Comparison of ENCODE assay signal across 31 cellular contexts in the genomic region with DNA sequence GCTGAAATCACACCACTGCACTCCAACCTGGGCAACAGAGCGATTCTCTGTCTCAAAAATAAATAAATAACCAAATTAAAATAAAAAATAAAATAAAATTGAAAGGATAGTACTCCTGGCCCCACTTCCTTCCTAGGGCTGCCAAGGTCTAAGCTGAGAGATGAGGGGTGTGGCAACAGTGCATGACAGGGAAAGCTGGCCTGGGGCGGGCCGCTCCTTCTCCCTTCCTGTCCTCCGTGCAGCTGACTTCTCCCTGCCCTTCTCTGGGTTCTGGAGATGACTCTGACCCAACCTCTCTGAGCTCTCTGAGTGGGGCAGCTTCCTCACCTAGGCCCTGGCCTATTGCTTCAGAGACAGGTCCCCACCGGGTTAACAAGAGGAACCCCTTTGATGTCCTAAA. TPM values are rescaled to one million over a fixed set of nuclear protein-coding genes. Genes with fewer than 3 reads are reported as not detected.
DNase-seq lines count a peak whose midpoint lies in the region; ATAC-seq, FAIRE-seq and TF ChIP-seq lines count a peak whose summit lies in the region.
"Had no signal": no experiment of that assay in that cellular context is flagged by ENCODE, and none has a peak within 500 bp of the region (broad histone marks: within the 10 kb centered on the region; RNA-seq: fewer than 3 reads in every experiment).

No MANE protein-coding gene starts in this region.

- no peak overlapping the region for H3K9ac ChIP-seq in HepG2 (ENCODE audit: insufficient read depth, low read depth, low read length)
- H3K9ac ChIP-seq in neural progenitor cell, result no peak overlapping the region
- H3K9ac ChIP-seq in Karpas-422 (ENCODE audit: low read length), result no peak overlapping the region

- DNase-seq in right lobe of liver (no peak), HepG2 (ENCODE audit: low spot score) (no peak), SKM-1 treated with dmso at 0.1 percent for 144 hours (lab: John Stamatoyannopoulos, UW; ENCODE audit: unreplicated experiment) (peak; percentile 74), left lung (peak in 1 of 2 donors; percentile 79), neural progenitor cell (ENCODE audit: low spot score) (no peak), prostate gland (ENCODE audit: low spot score) (no peak), Karpas-422 (no peak), NCI-H526 (lab: John Stamatoyannopoulos, UW) (no peak)
- DNase-seq: activated CD4-positive, alpha-beta memory T cell treated with anti-CD3 and anti-CD28 coated beads for 36 hours; activated naive CD8-positive, alpha-beta T cell treated with anti-CD3 and anti-CD28 coated beads for 36 hours; dorsolateral prefrontal cortex; left cardiac atrium; NCI-H1105 treated with DMSO at 0.1 percent for 48 hours; NCI-H2029; NCI-H2227 treated with DMSO at 0.1 percent for 48 hours; NCI-H748 treated with DMSO at 0.1 percent for 48 hours; SHP77 treated with DMSO at 0.1 percent for 48 hours; sigmoid colon; T-helper 1 cell; trophoblast cell had no signal

- peak; percentile 43 to 59 (median 49) for ATAC-seq in right lobe of liver
- no peak for ATAC-seq in HepG2
- ATAC-seq in left lung, result peak; percentile 64
- ATAC-seq: A549; activated CD4-positive, CD25-positive, alpha-beta regulatory T cell treated with anti-CD3 and anti-CD28 coated beads, Interleukin-2, amount 50 U/mL, for 24 hours; GM23338; naive thymus-derived CD8-positive, alpha-beta T cell had no signal

- H2AFZ ChIP-seq in HepG2 (ENCODE audit: low read length), result no peak overlapping the region
- H2AFZ ChIP-seq in neural progenitor cell (replicated peaks), result no peak overlapping the region
- no peak overlapping the region for H2AFZ ChIP-seq in Karpas-422 (ENCODE audit: low read length)
- H2AFZ ChIP-seq: GM23338 had no signal

- 59% methylated on average over 3 of the region's 5 CpGs for WGBS in right lobe of liver (ENCODE audit: insufficient coverage, low coverage, low lambda C conversion rate, missing lambda C conversion rate)
- 12% methylated on average over 4 of the region's 5 CpGs for WGBS in HepG2 (ENCODE audit: low lambda C conversion rate)
- WGBS in prostate gland, result 57% methylated on average over 5 of the region's 5 CpGs

- H3K79me2 ChIP-seq in HepG2 (ENCODE audit: insufficient read depth, low read length), result no peaks in the 10 kb centered on the region
- no peaks in the 10 kb centered on the region for H3K79me2 ChIP-seq in neural progenitor cell (ENCODE audit: low read depth)
- no peaks in the 10 kb centered on the region for H3K79me2 ChIP-seq in Karpas-422 (ENCODE audit: low read length)

- intact Hi-C loops in right lobe of liver (cut with DNase I) (no loop called here), HepG2 (cut with micrococcal nuclease; ENCODE audit: unreplicated experiment) (no loop called here), left lung (cut with DNase I) (no loop called here), prostate gland (cut with DNase I) (no loop called here)

- TF ChIP-seq POLR2A in right lobe of liver (IDR thresholded peaks at IDR 0.05) (no peak), HepG2 (IDR thresholded peaks at IDR 0.05; ENCODE audit: insufficient read depth in 1 of 2, low read depth in 2 of 2, low read length in 2 of 2) (no peak), prostate gland (IDR thresholded peaks at IDR 0.05) (no peak)

- no peak overlapping the region for H3K4me3 ChIP-seq in right lobe of liver
- no peak overlapping the region for H3K4me3 ChIP-seq in HepG2 (replicated peaks in 1 of 3; ENCODE audit: insufficient read depth in 1 of 3, low read depth in 2 of 3, low read length in 3 of 3)
- no peak overlapping the region for H3K4me3 ChIP-seq in left lung
- no peak overlapping the region for H3K4me3 ChIP-seq in neural progenitor cell
- H3K4me3 ChIP-seq in prostate gland, result no peak overlapping the region
- H3K4me3 ChIP-seq in Karpas-422 (ENCODE audit: low read length), result no peak overlapping the region
- H3K4me3 ChIP-seq: A549, dorsolateral prefrontal cortex, GM23338, heart left ventricle, pancreas, sigmoid colon had no signal

- H3K9me2 ChIP-seq in Karpas-422 (replicated peaks; ENCODE audit: insufficient read depth, low read length), result no peaks in the 10 kb centered on the region

- H3F3A ChIP-seq in neural progenitor cell (ENCODE audit: low read depth), result peaks cover 15% of the 10 kb centered on the region

- TF ChIP-seq CTCF in right lobe of liver (IDR thresholded peaks at IDR 0.05), result no peak
- TF ChIP-seq CTCF in HepG2 (CRISPR knock-in tag; IDR thresholded peaks at IDR 0.05), result no peak
- TF ChIP-seq CTCF in left lung (IDR thresholded peaks at IDR 0.05), result no peak
- TF ChIP-seq CTCF in neural progenitor cell (IDR thresholded peaks at IDR 0.05), result no peak
- TF ChIP-seq CTCF in prostate gland (IDR thresholded peaks at IDR 0.05), result no peak

- H4K20me1 ChIP-seq in HepG2 (ENCODE audit: insufficient read depth, low read length) (no peaks in the 10 kb centered on the region), neural progenitor cell (ENCODE audit: low read depth) (no peaks in the 10 kb centered on the region), Karpas-422 (ENCODE audit: insufficient read depth, low read depth, low read length) (no peaks in the 10 kb centered on the region)

- H3K27ac ChIP-seq in right lobe of liver, result no peak overlapping the region
- no peak overlapping the region for H3K27ac ChIP-seq in HepG2 (ENCODE audit: extremely low read length, insufficient read depth, low read length)
- peak overlapping the region in 1 of 2 donors; percentile 77 for H3K27ac ChIP-seq in left lung
- no peak overlapping the region for H3K27ac ChIP-seq in neural progenitor cell
- no peak overlapping the region for H3K27ac ChIP-seq in prostate gland
- no peak overlapping the region for H3K27ac ChIP-seq in Karpas-422 (ENCODE audit: low read length)
- H3K27ac ChIP-seq: A549, dorsolateral prefrontal cortex, pancreas, sigmoid colon had no signal

- TF ChIP-seq RAD21 in HepG2 (CRISPR knock-in tag; IDR thresholded peaks at IDR 0.05), result no peak

- no peak overlapping the region for H3K4me2 ChIP-seq in HepG2 (ENCODE audit: low read depth, low read length)
- H3K4me2 ChIP-seq in neural progenitor cell, result no peak overlapping the region
- no peak overlapping the region for H3K4me2 ChIP-seq in Karpas-422 (ENCODE audit: low read depth, low read length, poor library complexity, severe bottlenecking)
- H3K4me2 ChIP-seq: A549, GM23338 had no signal

- TF ChIP-seq EP300 in HepG2 (IDR thresholded peaks at IDR 0.05; ENCODE audit: low read depth in 2 of 2, low read length in 2 of 2), result no peak
- TF ChIP-seq EP300 in HepG2 (CRISPR knock-in tag; IDR thresholded peaks at IDR 0.05; ENCODE audit: borderline replicate concordance), result no peak

- FAIRE-seq in HepG2 (lab: Jason Lieb, UNC), result no peak
- FAIRE-seq: A549, astrocyte, GM18507, pancreas, TTC549 had no signal

- H3K4me3 Mint-ChIP-seq in neural progenitor cell, result no peak overlapping the region
- H3K4me3 Mint-ChIP-seq: activated CD4-positive, alpha-beta memory T cell treated with anti-CD3 and anti-CD28 coated beads for 36 hours; activated naive CD8-positive, alpha-beta T cell treated with anti-CD3 and anti-CD28 coated beads for 36 hours; B cell; central memory CD8-positive, alpha-beta T cell; GM23338; naive thymus-derived CD8-positive, alpha-beta T cell had no signal

- BruUV-seq in HepG2 (replicated peaks; lab: Mats Ljungman, UMichigan), result no TSS peak

- no peaks in the 10 kb centered on the region for H3K9me3 Mint-ChIP-seq in neural progenitor cell
- H3K9me3 Mint-ChIP-seq: activated CD4-positive, alpha-beta memory T cell treated with anti-CD3 and anti-CD28 coated beads for 36 hours; activated naive CD8-positive, alpha-beta T cell treated with anti-CD3 and anti-CD28 coated beads for 36 hours; central memory CD8-positive, alpha-beta T cell; GM23338; naive thymus-derived CD8-positive, alpha-beta T cell had no signal

- H3K27ac Mint-ChIP-seq in neural progenitor cell, result no peak overlapping the region
- H3K27ac Mint-ChIP-seq: activated CD4-positive, alpha-beta memory T cell treated with anti-CD3 and anti-CD28 coated beads for 36 hours; activated naive CD8-positive, alpha-beta T cell treated with anti-CD3 and anti-CD28 coated beads for 36 hours; GM23338 had no signal

- H3K27me3 ChIP-seq in right lobe of liver (no peaks in the 10 kb centered on the region), HepG2 (ENCODE audit: control insufficient read depth in 1 of 2, insufficient read depth in 2 of 2, low read length in 2 of 2) (peaks cover 2 to 40% of the 10 kb centered on the region in 2 experiments), left lung (no peaks in the 10 kb centered on the region), neural progenitor cell (no peaks in the 10 kb centered on the region), prostate gland (replicated peaks; ENCODE audit: insufficient read depth) (no peaks in the 10 kb centered on the region), Karpas-422 (ENCODE audit: low read length) (no peaks in the 10 kb centered on the region)
- H3K27me3 ChIP-seq: dorsolateral prefrontal cortex, heart left ventricle, pancreas, sigmoid colon had no signal

- POLR2A ChIA-PET in HepG2 (lab: Yijun Ruan, JAX), result interaction anchor here (1.6 to 2.3 kb wide), 2 partner anchors 10 to 12 kb away, joined by 5 to 8 read pairs; partner anchors contain the start of gene GRN

- CTCF ChIA-PET in HepG2 (lab: Yijun Ruan, JAX; ENCODE audit: low intra/inter-chr PET ratio, low total read pairs), result no interaction called here

- no peaks in the 10 kb centered on the region for H3K36me3 ChIP-seq in right lobe of liver
- H3K36me3 ChIP-seq in HepG2 (replicated peaks in 1 of 2; ENCODE audit: control insufficient read depth in 1 of 2, insufficient read depth in 2 of 2, low read length in 2 of 2), result no peaks in the 10 kb centered on the region
- H3K36me3 ChIP-seq in left lung, result no peaks in the 10 kb centered on the region
- no peaks in the 10 kb centered on the region for H3K36me3 ChIP-seq in neural progenitor cell
- H3K36me3 ChIP-seq in prostate gland, result no peaks in the 10 kb centered on the region
- no peaks in the 10 kb centered on the region for H3K36me3 ChIP-seq in Karpas-422 (ENCODE audit: insufficient read depth, low read length)
- H3K36me3 ChIP-seq: heart left ventricle, pancreas, sigmoid colon had no signal

- peaks cover 4% of the 10 kb centered on the region for H3K27me3 Mint-ChIP-seq in neural progenitor cell (ENCODE audit: insufficient read depth, low read depth)
- H3K27me3 Mint-ChIP-seq: activated CD4-positive, alpha-beta memory T cell treated with anti-CD3 and anti-CD28 coated beads for 36 hours; activated naive CD8-positive, alpha-beta T cell treated with anti-CD3 and anti-CD28 coated beads for 36 hours; B cell had no signal

- H3K36me3 Mint-ChIP-seq in neural progenitor cell, result no peaks in the 10 kb centered on the region
- H3K36me3 Mint-ChIP-seq: activated CD4-positive, alpha-beta memory T cell treated with anti-CD3 and anti-CD28 coated beads for 36 hours; activated naive CD8-positive, alpha-beta T cell treated with anti-CD3 and anti-CD28 coated beads for 36 hours; naive thymus-derived CD8-positive, alpha-beta T cell had no signal

- H3K4me1 ChIP-seq in right lobe of liver (peaks cover 0 to 7% (median 0%) of the 10 kb centered on the region in 4 donors), HepG2 (ENCODE audit: insufficient read depth, low read length) (peaks cover 35% of the 10 kb centered on the region), left lung (peaks cover 0 to 55% of the 10 kb centered on the region in 2 donors), neural progenitor cell (no peaks in the 10 kb centered on the region), prostate gland (replicated peaks) (no peaks in the 10 kb centered on the region), Karpas-422 (ENCODE audit: low read length) (peaks cover 26% of the 10 kb centered on the region)

- peaks cover 10% of the 10 kb centered on the region for H3K4me1 Mint-ChIP-seq in neural progenitor cell

- H3K9me3 ChIP-seq in right lobe of liver, result no peaks in the 10 kb centered on the region
- no peaks in the 10 kb centered on the region for H3K9me3 ChIP-seq in HepG2 (ENCODE audit: low read length)
- no peaks in the 10 kb centered on the region for H3K9me3 ChIP-seq in left lung
- H3K9me3 ChIP-seq in neural progenitor cell (ENCODE audit: low read depth), result no peaks in the 10 kb centered on the region
- H3K9me3 ChIP-seq in prostate gland, result no peaks in the 10 kb centered on the region
- H3K9me3 ChIP-seq in Karpas-422 (ENCODE audit: low read length), result no peaks in the 10 kb centered on the region
- H3K9me3 ChIP-seq: A549, heart left ventricle, pancreas, sigmoid colon had no signal

- in situ Hi-C loops in HepG2 (cut with HindIII; ENCODE audit: extremely low pct_ligation_motif_present, low pct_unique_long_range_greater_than_20kb), result no loop called here

RNA-seq across cellular contexts. Expression of gene SLC25A39, which starts 8.7 kb away (rescaled TPM):
- total RNA-seq in right lobe of liver, result 100 to 1,000 TPM in 2 of 6 experiments, 10 to 100 TPM in 4; 56.3 to 111 (median 64.6) TPM
- total RNA-seq in HepG2 (2016; rRNA removed; fragmentation: Illumina TruSeq; extraction: Trizol), result 119 and 151 TPM in 2 replicates
- 410 and 476 TPM in 2 replicates for total RNA-seq in HepG2 (2016; cell fraction: cytosol; rRNA removed; fragmentation: Illumina TruSeq; extraction: Trizol; ENCODE audit: low read depth)
- total RNA-seq in HepG2 (2016; cell fraction: insoluble cytoplasmic fraction; rRNA removed; fragmentation: Illumina TruSeq; extraction: Trizol), result 99.0 and 156 TPM in 2 replicates
- 478 and 550 TPM in 2 replicates for total RNA-seq in HepG2 (2016; cell fraction: membrane; rRNA removed; fragmentation: Illumina TruSeq; extraction: Trizol)
- total RNA-seq in HepG2 (2016; cell fraction: nucleus; rRNA removed; fragmentation: Illumina TruSeq; extraction: Trizol), result 88.4 and 102 TPM in 2 replicates
- polyA plus RNA-seq in HepG2 (2011; rRNA removed), result 144 and 164 TPM in 2 replicates
- polyA plus RNA-seq in HepG2 (2011; cell fraction: cytosol; rRNA removed), result 120 and 173 TPM in 2 replicates
- 432 and 489 TPM in 2 replicates for polyA plus RNA-seq in HepG2 (2011; cell fraction: nucleus; rRNA removed)
- polyA plus RNA-seq in HepG2 (2012), result 90.6 and 129 TPM in 2 replicates
- polyA plus RNA-seq in HepG2 (2016; cell fraction: cytosol; fragmentation: Illumina TruSeq; extraction: Trizol; ENCODE audit: low read depth), result 809 and 889 TPM in 2 replicates
- polyA plus RNA-seq in HepG2 (2016; cell fraction: insoluble cytoplasmic fraction; fragmentation: Illumina TruSeq; extraction: Trizol; ENCODE audit: low read depth), result 161 and 204 TPM in 2 replicates
- polyA plus RNA-seq in HepG2 (2016; cell fraction: membrane; fragmentation: Illumina TruSeq; extraction: Trizol; ENCODE audit: low read depth), result 764 and 806 TPM in 2 replicates
- polyA plus RNA-seq in HepG2 (2016; cell fraction: nucleus; fragmentation: Illumina TruSeq; extraction: Trizol; ENCODE audit: insufficient read depth, low read depth), result 299 and 303 TPM in 2 replicates
- 136 and 157 TPM in 2 replicates for polyA minus RNA-seq in HepG2 (2011; rRNA and poly(A)+ RNA removed; ENCODE audit: low replicate concordance)
- polyA minus RNA-seq in HepG2 (2011; cell fraction: cytosol; rRNA and poly(A)+ RNA removed), result 35.4 and 57.5 TPM in 2 replicates
- 45.3 and 47.1 TPM in 2 replicates for polyA minus RNA-seq in HepG2 (2011; cell fraction: nucleus; rRNA and poly(A)+ RNA removed)
- 100 to 1,000 TPM; 120 to 121 TPM for total RNA-seq in left lung
- 61.2 and 146 TPM in 2 replicates for total RNA-seq in neural progenitor cell (ENCODE audit: low replicate concordance)
- 100 to 1,000 TPM; 116 to 132 TPM for total RNA-seq in prostate gland
- total RNA-seq in Karpas-422 (2014; rRNA removed; shearing (Covaris generic); ENCODE audit: low replicate concordance), result 78.7 and 163 TPM in 2 replicates

RNA-seq across cellular contexts. Expression of gene GRN, which starts 11.7 kb away (rescaled TPM):
- total RNA-seq in right lobe of liver (100 to 1,000 TPM in 5 of 6 experiments, 10 to 100 TPM in 1; 84.5 to 230 (median 150) TPM), HepG2 (2016; rRNA removed; fragmentation: Illumina TruSeq; extraction: Trizol) (41.2 and 86.6 TPM in 2 replicates), left lung (100 to 1,000 TPM; 563 to 616 TPM), neural progenitor cell (ENCODE audit: low replicate concordance) (28.2 and 98.6 TPM in 2 replicates), prostate gland (100 to 1,000 TPM; 319 to 404 TPM)
- 14.7 and 16.4 TPM in 2 replicates for total RNA-seq in HepG2 (2016; cell fraction: cytosol; rRNA removed; fragmentation: Illumina TruSeq; extraction: Trizol; ENCODE audit: low read depth)
- 36.4 and 95.6 TPM in 2 replicates for total RNA-seq in HepG2 (2016; cell fraction: insoluble cytoplasmic fraction; rRNA removed; fragmentation: Illumina TruSeq; extraction: Trizol)
- 24.9 and 32.7 TPM in 2 replicates for total RNA-seq in HepG2 (2016; cell fraction: membrane; rRNA removed; fragmentation: Illumina TruSeq; extraction: Trizol)
- total RNA-seq in HepG2 (2016; cell fraction: nucleus; rRNA removed; fragmentation: Illumina TruSeq; extraction: Trizol), result 81.7 and 101 TPM in 2 replicates
- polyA plus RNA-seq in HepG2 (2011; rRNA removed), result 143 and 195 TPM in 2 replicates
- polyA plus RNA-seq in HepG2 (2011; cell fraction: cytosol; rRNA removed), result 82.9 and 130 TPM in 2 replicates
- polyA plus RNA-seq in HepG2 (2011; cell fraction: nucleus; rRNA removed), result 653 and 705 TPM in 2 replicates
- 166 and 219 TPM in 2 replicates for polyA plus RNA-seq in HepG2 (2012)
- 23.3 and 23.7 TPM in 2 replicates for polyA plus RNA-seq in HepG2 (2016; cell fraction: cytosol; fragmentation: Illumina TruSeq; extraction: Trizol; ENCODE audit: low read depth)
- polyA plus RNA-seq in HepG2 (2016; cell fraction: insoluble cytoplasmic fraction; fragmentation: Illumina TruSeq; extraction: Trizol; ENCODE audit: low read depth), result 50.3 and 62.4 TPM in 2 replicates
- polyA plus RNA-seq in HepG2 (2016; cell fraction: membrane; fragmentation: Illumina TruSeq; extraction: Trizol; ENCODE audit: low read depth), result 32.0 and 32.7 TPM in 2 replicates
- polyA plus RNA-seq in HepG2 (2016; cell fraction: nucleus; fragmentation: Illumina TruSeq; extraction: Trizol; ENCODE audit: insufficient read depth, low read depth), result 211 and 219 TPM in 2 replicates
- polyA minus RNA-seq in HepG2 (2011; rRNA and poly(A)+ RNA removed; ENCODE audit: low replicate concordance), result 65.4 and 170 TPM in 2 replicates
- 146 and 172 TPM in 2 replicates for polyA minus RNA-seq in HepG2 (2011; cell fraction: cytosol; rRNA and poly(A)+ RNA removed)
- 48.2 and 74.1 TPM in 2 replicates for polyA minus RNA-seq in HepG2 (2011; cell fraction: nucleus; rRNA and poly(A)+ RNA removed)
- total RNA-seq in Karpas-422 (2014; rRNA removed; shearing (Covaris generic); ENCODE audit: low replicate concordance), result 194 and 327 TPM in 2 replicates

RNA-seq across cellular contexts. Expression of gene RUNDC3A, which starts 25.0 kb away (rescaled TPM):
- total RNA-seq in right lobe of liver (under 1 TPM in 2 of 6 experiments, not detected in 4; 0.12 to 0.75 TPM), HepG2 (2016; rRNA removed; fragmentation: Illumina TruSeq; extraction: Trizol) (not detected in 2 replicates), left lung (under 1 TPM; 0.08 to 0.38 TPM), neural progenitor cell (ENCODE audit: low replicate concordance) (0.09 and 0.58 TPM in 2 replicates), prostate gland (1 to 10 TPM in 1 of 2 donors, under 1 TPM in 1; 0.68 to 2.9 TPM)
- total RNA-seq in HepG2 (2016; cell fraction: cytosol; rRNA removed; fragmentation: Illumina TruSeq; extraction: Trizol; ENCODE audit: low read depth), result not detected in 2 replicates
- 0.04 TPM in 1 of 2 replicates, not detected in the other for total RNA-seq in HepG2 (2016; cell fraction: insoluble cytoplasmic fraction; rRNA removed; fragmentation: Illumina TruSeq; extraction: Trizol)
- 0.31 TPM in 1 of 2 replicates, not detected in the other for total RNA-seq in HepG2 (2016; cell fraction: membrane; rRNA removed; fragmentation: Illumina TruSeq; extraction: Trizol)
- total RNA-seq in HepG2 (2016; cell fraction: nucleus; rRNA removed; fragmentation: Illumina TruSeq; extraction: Trizol), result not detected in 2 replicates
- 0.25 and 0.33 TPM in 2 replicates for polyA plus RNA-seq in HepG2 (2011; rRNA removed)
- polyA plus RNA-seq in HepG2 (2011; cell fraction: cytosol; rRNA removed), result 0.32 and 0.42 TPM in 2 replicates
- 0.97 and 1.1 TPM in 2 replicates for polyA plus RNA-seq in HepG2 (2011; cell fraction: nucleus; rRNA removed)
- polyA plus RNA-seq in HepG2 (2012), result 0.11 and 0.43 TPM in 2 replicates
- 0.18 TPM in 2 replicates for polyA plus RNA-seq in HepG2 (2016; cell fraction: cytosol; fragmentation: Illumina TruSeq; extraction: Trizol; ENCODE audit: low read depth)
- 0.21 and 0.33 TPM in 2 replicates for polyA plus RNA-seq in HepG2 (2016; cell fraction: insoluble cytoplasmic fraction; fragmentation: Illumina TruSeq; extraction: Trizol; ENCODE audit: low read depth)
- 0.07 TPM in 1 of 2 replicates, not detected in the other for polyA plus RNA-seq in HepG2 (2016; cell fraction: membrane; fragmentation: Illumina TruSeq; extraction: Trizol; ENCODE audit: low read depth)
- polyA plus RNA-seq in HepG2 (2016; cell fraction: nucleus; fragmentation: Illumina TruSeq; extraction: Trizol; ENCODE audit: insufficient read depth, low read depth), result 0.33 TPM in 1 of 2 replicates, not detected in the other
- 0.48 TPM in 1 of 2 replicates, not detected in the other for polyA minus RNA-seq in HepG2 (2011; rRNA and poly(A)+ RNA removed; ENCODE audit: low replicate concordance)
- polyA minus RNA-seq in HepG2 (2011; cell fraction: cytosol; rRNA and poly(A)+ RNA removed), result not detected in 2 replicates
- polyA minus RNA-seq in HepG2 (2011; cell fraction: nucleus; rRNA and poly(A)+ RNA removed), result 0.50 TPM in 1 of 2 replicates, not detected in the other
- total RNA-seq in Karpas-422 (2014; rRNA removed; shearing (Covaris generic); ENCODE audit: low replicate concordance), result 1.5 and 2.3 TPM in 2 replicates
- total RNA-seq: activated CD4-positive, alpha-beta memory T cell treated with anti-CD3 and anti-CD28 coated beads for 36 hours; B cell; naive thymus-derived CD8-positive, alpha-beta T cell had no signal
- polyA plus RNA-seq: naive thymus-derived CD8-positive, alpha-beta T cell had no signal

RNA-seq across cellular contexts. Expression of gene FAM171A2, which starts 30.3 kb away (rescaled TPM):
- total RNA-seq in right lobe of liver (under 1 TPM; 0.16 to 0.68 (median 0.39) TPM), HepG2 (2016; rRNA removed; fragmentation: Illumina TruSeq; extraction: Trizol) (1.0 and 1.8 TPM in 2 replicates), left lung (1 to 10 TPM; 1.4 to 4.3 TPM), neural progenitor cell (ENCODE audit: low replicate concordance) (18.1 and 68.1 TPM in 2 replicates), prostate gland (1 to 10 TPM; 1.8 to 6.1 TPM)
- total RNA-seq in HepG2 (2016; cell fraction: cytosol; rRNA removed; fragmentation: Illumina TruSeq; extraction: Trizol; ENCODE audit: low read depth), result 0.44 and 1.2 TPM in 2 replicates
- 0.97 and 2.0 TPM in 2 replicates for total RNA-seq in HepG2 (2016; cell fraction: insoluble cytoplasmic fraction; rRNA removed; fragmentation: Illumina TruSeq; extraction: Trizol)
- 1.4 and 2.0 TPM in 2 replicates for total RNA-seq in HepG2 (2016; cell fraction: membrane; rRNA removed; fragmentation: Illumina TruSeq; extraction: Trizol)
- total RNA-seq in HepG2 (2016; cell fraction: nucleus; rRNA removed; fragmentation: Illumina TruSeq; extraction: Trizol), result 1.8 and 2.4 TPM in 2 replicates
- polyA plus RNA-seq in HepG2 (2011; rRNA removed), result 3.6 and 5.8 TPM in 2 replicates
- 3.3 and 4.9 TPM in 2 replicates for polyA plus RNA-seq in HepG2 (2011; cell fraction: cytosol; rRNA removed)
- polyA plus RNA-seq in HepG2 (2011; cell fraction: nucleus; rRNA removed), result 5.7 and 6.2 TPM in 2 replicates
- 3.9 and 7.7 TPM in 2 replicates for polyA plus RNA-seq in HepG2 (2012)
- 0.99 and 1.1 TPM in 2 replicates for polyA plus RNA-seq in HepG2 (2016; cell fraction: cytosol; fragmentation: Illumina TruSeq; extraction: Trizol; ENCODE audit: low read depth)
- 0.66 and 0.71 TPM in 2 replicates for polyA plus RNA-seq in HepG2 (2016; cell fraction: insoluble cytoplasmic fraction; fragmentation: Illumina TruSeq; extraction: Trizol; ENCODE audit: low read depth)
- 0.84 and 1.1 TPM in 2 replicates for polyA plus RNA-seq in HepG2 (2016; cell fraction: membrane; fragmentation: Illumina TruSeq; extraction: Trizol; ENCODE audit: low read depth)
- 3.3 and 3.5 TPM in 2 replicates for polyA plus RNA-seq in HepG2 (2016; cell fraction: nucleus; fragmentation: Illumina TruSeq; extraction: Trizol; ENCODE audit: insufficient read depth, low read depth)
- polyA minus RNA-seq in HepG2 (2011; rRNA and poly(A)+ RNA removed; ENCODE audit: low replicate concordance), result 1.3 and 9.8 TPM in 2 replicates
- polyA minus RNA-seq in HepG2 (2011; cell fraction: cytosol; rRNA and poly(A)+ RNA removed), result 3.0 and 3.8 TPM in 2 replicates
- 1.3 and 2.7 TPM in 2 replicates for polyA minus RNA-seq in HepG2 (2011; cell fraction: nucleus; rRNA and poly(A)+ RNA removed)
- total RNA-seq in Karpas-422 (2014; rRNA removed; shearing (Covaris generic); ENCODE audit: low replicate concordance), result 0.40 and 1.2 TPM in 2 replicates

RNA-seq across cellular contexts. Expression of gene ITGA2B, which starts 56.1 kb away (rescaled TPM):
- total RNA-seq in right lobe of liver (1 to 10 TPM in 2 of 6 experiments, under 1 TPM in 3, not detected in 1; 0.37 to 1.5 (median 0.49) TPM), HepG2 (2016; rRNA removed; fragmentation: Illumina TruSeq; extraction: Trizol) (0.38 and 0.41 TPM in 2 replicates), left lung (1 to 10 TPM; 3.2 to 6.7 TPM), neural progenitor cell (ENCODE audit: low replicate concordance) (4.7 and 8.0 TPM in 2 replicates), prostate gland (under 1 TPM; 0.27 to 0.68 TPM)
- total RNA-seq in HepG2 (2016; cell fraction: cytosol; rRNA removed; fragmentation: Illumina TruSeq; extraction: Trizol; ENCODE audit: low read depth), result 0.30 TPM in 1 of 2 replicates, not detected in the other
- total RNA-seq in HepG2 (2016; cell fraction: insoluble cytoplasmic fraction; rRNA removed; fragmentation: Illumina TruSeq; extraction: Trizol), result 0.22 and 0.37 TPM in 2 replicates
- 0.19 and 0.83 TPM in 2 replicates for total RNA-seq in HepG2 (2016; cell fraction: membrane; rRNA removed; fragmentation: Illumina TruSeq; extraction: Trizol)
- 0.37 and 0.44 TPM in 2 replicates for total RNA-seq in HepG2 (2016; cell fraction: nucleus; rRNA removed; fragmentation: Illumina TruSeq; extraction: Trizol)
- 1.1 and 1.9 TPM in 2 replicates for polyA plus RNA-seq in HepG2 (2011; rRNA removed)
- polyA plus RNA-seq in HepG2 (2011; cell fraction: cytosol; rRNA removed), result 0.42 and 0.63 TPM in 2 replicates
- 11.3 and 12.6 TPM in 2 replicates for polyA plus RNA-seq in HepG2 (2011; cell fraction: nucleus; rRNA removed)
- 2.4 and 4.7 TPM in 2 replicates for polyA plus RNA-seq in HepG2 (2012)
- polyA plus RNA-seq in HepG2 (2016; cell fraction: cytosol; fragmentation: Illumina TruSeq; extraction: Trizol; ENCODE audit: low read depth), result 0.27 TPM in 1 of 2 replicates, not detected in the other
- 0.25 TPM in 1 of 2 replicates, not detected in the other for polyA plus RNA-seq in HepG2 (2016; cell fraction: insoluble cytoplasmic fraction; fragmentation: Illumina TruSeq; extraction: Trizol; ENCODE audit: low read depth)
- polyA plus RNA-seq in HepG2 (2016; cell fraction: membrane; fragmentation: Illumina TruSeq; extraction: Trizol; ENCODE audit: low read depth), result 0.40 TPM in 1 of 2 replicates, not detected in the other
- 0.60 and 1.3 TPM in 2 replicates for polyA plus RNA-seq in HepG2 (2016; cell fraction: nucleus; fragmentation: Illumina TruSeq; extraction: Trizol; ENCODE audit: insufficient read depth, low read depth)
- polyA minus RNA-seq in HepG2 (2011; rRNA and poly(A)+ RNA removed; ENCODE audit: low replicate concordance), result 0.74 and 1.3 TPM in 2 replicates
- polyA minus RNA-seq in HepG2 (2011; cell fraction: cytosol; rRNA and poly(A)+ RNA removed), result 0.26 and 0.69 TPM in 2 replicates
- polyA minus RNA-seq in HepG2 (2011; cell fraction: nucleus; rRNA and poly(A)+ RNA removed), result 1.9 and 2.4 TPM in 2 replicates
- 0.07 and 0.26 TPM in 2 replicates for total RNA-seq in Karpas-422 (2014; rRNA removed; shearing (Covaris generic); ENCODE audit: low replicate concordance)
- polyA plus RNA-seq: naive thymus-derived CD8-positive, alpha-beta T cell had no signal
